In genomic region chr2:219570194-219570923, GRCh38 we compare ENCODE assay signal across 8 cellular contexts.
A peak's percentile ranks its signal among the peaks of the same experiment; 100 is the strongest.
DNase-seq lines count a peak whose midpoint lies in the region; ATAC-seq and TF ChIP-seq lines count a peak whose summit lies in the region.

No MANE protein-coding gene starts in this region.

- peak overlapping the region; percentile 82 to 97 (median 87) for H3K9ac ChIP-seq in BLaER1 treated with 17β-estradiol and CSF1 and Interleukin-3, amounts not matched to agents 10 nM and 100 nM
- H3K9ac ChIP-seq in subcutaneous abdominal adipose tissue (ENCODE audit: low read length in 5 of 5) = peak overlapping the region in 3 of 5 donors; percentile 34 to 62 (median 51)

- TF ChIP-seq EP300 in Ishikawa (IDR thresholded peaks at IDR 0.05; ENCODE audit: borderline replicate concordance) = no peak

- H3K27ac ChIP-seq in BLaER1 treated with 17β-estradiol and CSF1 and Interleukin-3, amounts not matched to agents 10 nM and 100 nM = peak overlapping the region; percentile 71 to 89 (median 81)
- H3K27ac ChIP-seq in caudate nucleus (ENCODE audit: low read depth, low read length) (peak overlapping the region; percentile 36), layer of hippocampus (ENCODE audit: low read depth, low read length) (peak overlapping the region; percentile 62), subcutaneous abdominal adipose tissue (ENCODE audit: low read depth, low read length) (no peak overlapping the region)

- peak in 25 of 61 donors; percentile 12 to 58 (median 32) for DNase-seq in caudate nucleus (lab: John Stamatoyannopoulos, UW)
- DNase-seq in stimulated activated CD8-positive, alpha-beta memory T cell treated with anti-CD3 and anti-CD28 coated beads, Interleukin-4, amount 100 ng/mL, for 48 hours = no peak
- DNase-seq in NK-92 treated with Interleukin-12 subunit alpha and Interleukin-12 subunit beta, amount 100 ng/mL, for 24 hours (lab: John Stamatoyannopoulos, UW) = no peak

- H3K4me1 ChIP-seq in BLaER1 treated with 17β-estradiol and CSF1 and Interleukin-3, amounts not matched to agents 10 nM and 100 nM = peaks cover 11 to 48% (median 37%) of the 10 kb centered on the region in 10 experiments; a peak in 19 of 20 replicates
- peaks cover 0 to 16% (median 11%) of the 10 kb centered on the region in 5 donors for H3K4me1 ChIP-seq in subcutaneous abdominal adipose tissue (ENCODE audit: control insufficient read depth in 5 of 5, insufficient read depth in 5 of 5, low read length in 5 of 5)

- H3K4me3 ChIP-seq in BLaER1 treated with 17β-estradiol and CSF1 and Interleukin-3, amounts not matched to agents 10 nM and 100 nM = peak overlapping the region; percentile 72 to 89 (median 81)
- peak overlapping the region in 4 of 5 donors; percentile 62 to 79 (median 72) for H3K4me3 ChIP-seq in subcutaneous abdominal adipose tissue (ENCODE audit: low read depth in 1 of 5, low read length in 5 of 5)

- H3K4me2 ChIP-seq in BLaER1 treated with 17β-estradiol and CSF1 and Interleukin-3, amounts not matched to agents 10 nM and 100 nM = peak overlapping the region; percentile 90 to 99 (median 96)

- peaks cover 0 to 49% (median 23%) of the 10 kb centered on the region in 11 experiments; a peak in 15 of 22 replicates for H4K20me1 ChIP-seq in BLaER1 treated with 17β-estradiol and CSF1 and Interleukin-3, amounts not matched to agents 10 nM and 100 nM

- H3K36me3 ChIP-seq in BLaER1 treated with 17β-estradiol and CSF1 and Interleukin-3, amounts not matched to agents 10 nM and 100 nM = peaks cover 0 to 29% (median 15%) of the 10 kb centered on the region in 11 experiments; a peak in 13 of 22 replicates
- peaks cover 0 to 20% (median 11%) of the 10 kb centered on the region in 5 donors for H3K36me3 ChIP-seq in subcutaneous abdominal adipose tissue (ENCODE audit: control insufficient read depth in 5 of 5, insufficient read depth in 5 of 5, low read length in 5 of 5)

- ATAC-seq in HG03095 (IDR thresholded peaks at IDR 0.05; ENCODE audit: unreplicated experiment) = no peak

- no peak for TF ChIP-seq RAD21 in Ishikawa (IDR thresholded peaks at IDR 0.05; ENCODE audit: low read depth)

- no peaks in the 10 kb centered on the region for H3K9me3 ChIP-seq in BLaER1 treated with 17β-estradiol and CSF1 and Interleukin-3, amounts not matched to agents 10 nM and 100 nM (replicated peaks in 1 of 11)
- no peaks in the 10 kb centered on the region for H3K9me3 ChIP-seq in subcutaneous abdominal adipose tissue (ENCODE audit: control insufficient read depth in 5 of 5, low read length in 5 of 5)

- peaks cover 0 to 13% (median 0%) of the 10 kb centered on the region in 11 experiments; a peak in 5 of 22 replicates for H3K27me3 ChIP-seq in BLaER1 treated with 17β-estradiol and CSF1 and Interleukin-3, amounts not matched to agents 10 nM and 100 nM
- H3K27me3 ChIP-seq in layer of hippocampus (ENCODE audit: control insufficient read depth, insufficient read depth, low read length) (peaks cover 2% of the 10 kb centered on the region), subcutaneous abdominal adipose tissue (ENCODE audit: control insufficient read depth in 5 of 5, insufficient read depth in 4 of 5, low read length in 5 of 5) (peaks cover 2 to 8% (median 7%) of the 10 kb centered on the region in 5 donors)

TF ChIP-seq in Ishikawa, 13 proteins besides CTCF, POLR2A, EP300 and RAD21:
- TF ChIP-seq REST (IDR thresholded peaks at IDR 0.05; ENCODE audit: low read depth) = no peak
- TF ChIP-seq ZBTB7A (IDR thresholded peaks at IDR 0.05; ENCODE audit: low read depth) = 0 out of 2 replicates have a peak, but pooled peaks have one; percentile 37
